In the genomic region with DNA sequence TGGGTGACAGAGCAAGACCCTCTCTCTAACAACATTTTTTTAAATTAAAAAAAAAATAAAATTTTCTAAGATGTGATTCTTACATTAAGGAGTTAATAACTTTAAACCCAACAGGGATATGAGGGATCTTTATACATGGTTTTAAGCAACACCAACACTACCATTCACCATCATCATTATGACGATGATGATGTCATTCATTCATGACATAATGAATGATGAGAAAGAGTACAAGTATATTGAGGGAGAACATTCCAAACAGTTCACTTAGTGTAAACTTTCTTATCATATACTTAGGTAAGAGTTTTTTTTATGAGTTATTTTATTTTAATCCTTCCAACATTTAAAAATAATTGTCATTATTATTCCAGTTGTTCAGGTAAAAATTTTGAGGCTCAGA, we compare ENCODE assay signal across 27 cellular contexts.
"Had no signal": no experiment of that assay in that cellular context is flagged by ENCODE, and none has a peak within 500 bp of the region (broad histone marks: within the 10 kb centered on the region; RNA-seq: fewer than 3 reads in every experiment).

No MANE protein-coding gene starts in this region.

- DNase-seq: stimulated activated CD4-positive, alpha-beta T cell treated with anti-CD3 and anti-CD28 coated beads, Interleukin-2, amount 100 ng/mL, for 48 hours; stimulated activated CD4-positive, alpha-beta T cell treated with anti-CD3 and anti-CD28 coated beads, Interleukin-4, amount 100 ng/mL, for 1 hour; stimulated activated CD4-positive, alpha-beta T cell treated with anti-CD3 and anti-CD28 coated beads, Interleukin-4, amount 100 ng/mL, for 24 hours; stimulated activated CD4-positive, alpha-beta T cell treated with anti-CD3 and anti-CD28 coated beads, Interleukin-4, amount 100 ng/mL, for 4 hours; stimulated activated CD8-positive, alpha-beta memory T cell treated with anti-CD3 and anti-CD28 coated beads, Interleukin-4, amount 100 ng/mL, for 48 hours; stimulated activated naive B cell treated with anti-CD40 and anti-IgM and Interleukin-4, amounts not matched to agents 10 μg/mL and 1 μg/mL and 100 μg/mL, for 72 hours; stimulated activated naive CD4-positive, alpha-beta T cell; stimulated activated naive CD4-positive, alpha-beta T cell treated with Interleukin-2 at 50 U/mL for 16 hours; stimulated activated naive CD8-positive, alpha-beta T cell treated with anti-CD3 and anti-CD28 coated beads, Interleukin-15, amount 100 ng/mL, for 72 hours; stimulated activated naive CD8-positive, alpha-beta T cell treated with anti-CD3 and anti-CD28 coated beads, Interleukin-15, Interleukin-2, amounts not matched to agents 100 U/mL and 50 U/mL, for 24 hours; stomach; substantia nigra; testis; thyroid gland; tibial artery; transverse colon; trophoblast cell; upper lobe of left lung; upper lobe of right lung; uterus had no signal

- ATAC-seq: stimulated activated effector memory CD8-positive, alpha-beta T cell treated with anti-CD3 and anti-CD28 coated beads, Interleukin-12 subunit alpha, Interleukin-12 subunit beta, amount 100 ng/mL, for 72 hours; stimulated activated memory B cell treated with anti-CD40 and anti-IgM and Interleukin-4, amounts not matched to agents 10 μg/mL and 1 μg/mL and 100 μg/mL, for 72 hours; stimulated activated naive B cell treated with anti-CD40 and anti-IgM and Interleukin-4, amounts not matched to agents 10 μg/mL and 1 μg/mL and 100 μg/mL, for 72 hours; stimulated activated naive CD8-positive, alpha-beta T cell treated with anti-CD3 and anti-CD28 coated beads, Interleukin-15, amount 100 ng/mL, for 72 hours; stimulated activated naive CD8-positive, alpha-beta T cell treated with anti-CD3 and anti-CD28 coated beads, Interleukin-15, Interleukin-2, amounts not matched to agents 100 U/mL and 50 U/mL, for 24 hours; upper lobe of right lung had no signal

- H3K27me3 ChIP-seq: stomach, suprapubic skin, testis, thyroid gland, tibial artery, tibial nerve, transverse colon, upper lobe of left lung, upper lobe of right lung, uterus, vagina had no signal

- H3K9me3 ChIP-seq: stomach, testis, thoracic aorta, thyroid gland, tibial artery, tibial nerve, transverse colon, upper lobe of left lung, upper lobe of right lung, uterus, vagina had no signal

- H3K36me3 ChIP-seq: stomach, suprapubic skin, thoracic aorta, thyroid gland, tibial artery, tibial nerve, transverse colon, upper lobe of left lung, upper lobe of right lung, uterus, vagina had no signal

- H3K27ac ChIP-seq: stomach, suprapubic skin, testis, thoracic aorta, thyroid gland, tibial artery, tibial nerve, transverse colon, upper lobe of left lung, upper lobe of right lung, uterus, vagina had no signal

- FAIRE-seq: urothelium cell line had no signal

- H3K4me1 ChIP-seq: stomach, suprapubic skin, testis, thyroid gland, tibial artery, tibial nerve, transverse colon, upper lobe of left lung, upper lobe of right lung, uterus, vagina had no signal

- H3K4me3 ChIP-seq: stomach, suprapubic skin, testis, thoracic aorta, thyroid gland, tibial artery, tibial nerve, transverse colon, upper lobe of left lung, upper lobe of right lung, uterus, vagina had no signal
